Comparison of ENCODE assay signal across 20 cellular contexts in genomic region chr12:110458756-110459155, GRCh38.
"Had no signal": no experiment of that assay in that cellular context is flagged by ENCODE, and none has a peak within 500 bp of the region (broad histone marks: within the 10 kb centered on the region; RNA-seq: fewer than 3 reads in every experiment).

No MANE protein-coding gene starts in this region.

- DNase-seq: activated CD4-positive, alpha-beta T cell treated with anti-CD3 and anti-CD28 coated beads, Interleukin-2, amount 50 U/mL, for 4 hours; activated effector memory CD4-positive, alpha-beta T cell treated with anti-CD3 and anti-CD28 coated beads, Interleukin-2, amount 50 U/mL, for 16 hours; activated T-cell treated with anti-CD3 and anti-CD28 coated beads, Interleukin-2, amount 50 U/mL, for 72 hours; amniotic stem cell; erythroblast; gastrocnemius medialis; heart left ventricle; kidney glomerular epithelial cell; left ventricle myocardium inferior; mesendoderm; naive thymus-derived CD8-positive, alpha-beta T cell; posterior cingulate gyrus; sigmoid colon; stimulated activated CD4-positive, alpha-beta T cell treated with anti-CD3 and anti-CD28 coated beads, Interleukin-4, amount 100 ng/mL, for 4 hours; stimulated activated naive CD4-positive, alpha-beta T cell treated with Interleukin-2 at 50 U/mL for 16 hours; T-helper 2 cell; transverse colon; uterus; WERI-Rb-1 had no signal

- H3K4me3 Mint-ChIP-seq: activated T-cell treated with anti-CD3 and anti-CD28 coated beads, Interleukin-2, amount 50 U/mL, for 72 hours; naive thymus-derived CD8-positive, alpha-beta T cell had no signal

- H3K27me3 Mint-ChIP-seq: naive thymus-derived CD8-positive, alpha-beta T cell had no signal

- H3K27ac Mint-ChIP-seq: activated T-cell treated with anti-CD3 and anti-CD28 coated beads, Interleukin-2, amount 50 U/mL, for 72 hours; naive thymus-derived CD8-positive, alpha-beta T cell had no signal

- H3K9me3 Mint-ChIP-seq: activated naive CD4-positive, alpha-beta T cell treated with anti-CD3 and anti-CD28 coated beads, Interleukin-2, amount 50 U/mL, for 72 hours; activated T-cell treated with anti-CD3 and anti-CD28 coated beads, Interleukin-2, amount 50 U/mL, for 72 hours; naive thymus-derived CD8-positive, alpha-beta T cell had no signal

- ATAC-seq: activated naive CD4-positive, alpha-beta T cell treated with anti-CD3 and anti-CD28 coated beads, Interleukin-2, amount 50 U/mL, for 72 hours; activated T-cell treated with anti-CD3 and anti-CD28 coated beads, Interleukin-2, amount 50 U/mL, for 72 hours; gastrocnemius medialis; heart left ventricle; naive thymus-derived CD8-positive, alpha-beta T cell had no signal
